Comparison of ENCODE assay signal across 1 cellular context in genomic region chr2:97995734-97996624, GRCh38.
TF ChIP-seq lines count a peak whose summit lies in the region.

TMEM131 (minus strand) TSS chr2:97995948; CDS start chr2:97995662, 286 bp downstream.

TF ChIP-seq in HepG2, 621 proteins besides CTCF, POLR2A, EP300 and RAD21 (continued from another document and continues in another):
- TF ChIP-seq ZNF280B (CRISPR knock-in tag; IDR thresholded peaks at IDR 0.05; ENCODE audit: borderline replicate concordance) (no peak; the same call in 1 of the 2 replicates), ZBTB7B (CRISPR knock-in tag; IDR thresholded peaks at IDR 0.05) (peak; percentile 74; the same call in 1 of the 2 replicates), ARHGAP35 (CRISPR knock-in tag; IDR thresholded peaks at IDR 0.05; ENCODE audit: borderline replicate concordance) (peak; percentile 89), HMGA1 (CRISPR knock-in tag; conservative IDR thresholded peaks at IDR 0.05) (no peak), ZNF343 (CRISPR knock-in tag; IDR thresholded peaks at IDR 0.05) (peak; percentile 76; the same call in 1 of the 2 replicates), ZNF577 (CRISPR knock-in tag; IDR thresholded peaks at IDR 0.05; ENCODE audit: borderline replicate concordance, low read depth) (no peak), TAF1 (CRISPR knock-in tag; IDR thresholded peaks at IDR 0.05) (peak; percentile 98), SMAD1 (CRISPR knock-in tag; IDR thresholded peaks at IDR 0.05; ENCODE audit: borderline replicate concordance, low read depth) (peak; percentile 85), MBNL3 (CRISPR knock-in tag; conservative IDR thresholded peaks at IDR 0.05) (no peak), ZNF496 (CRISPR knock-in tag; IDR thresholded peaks at IDR 0.05; ENCODE audit: insufficient replicate concordance) (no peak), ZNF407 (CRISPR knock-in tag; IDR thresholded peaks at IDR 0.05; ENCODE audit: not compliant biosample characterization) (peak; percentile 70), ZNF562 (CRISPR knock-in tag; IDR thresholded peaks at IDR 0.05; ENCODE audit: borderline replicate concordance) (no peak), RBFOX2 (IDR thresholded peaks at IDR 0.05; ENCODE audit: low read depth, low read length) (peak; percentile 98), ZFY (CRISPR knock-in tag; IDR thresholded peaks at IDR 0.05) (peak; percentile 98), WIZ (CRISPR knock-in tag; IDR thresholded peaks at IDR 0.05) (peak; percentile 39; the same call in 1 of the 2 replicates), SRSF1 (optimal IDR thresholded peaks at IDR 0.05; ENCODE audit: low read depth, low read length) (peak; percentile 10), FOXA3 (CRISPR knock-in tag; IDR thresholded peaks at IDR 0.05) (peak; percentile 61), SCMH1 (CRISPR knock-in tag; IDR thresholded peaks at IDR 0.05; ENCODE audit: borderline replicate concordance) (no peak), KDM6A (CRISPR knock-in tag; IDR thresholded peaks at IDR 0.05; ENCODE audit: low read depth) (no peak), GLI4 (CRISPR knock-in tag; IDR thresholded peaks at IDR 0.05; ENCODE audit: borderline replicate concordance) (no peak), ETV6 (CRISPR knock-in tag; conservative IDR thresholded peaks at IDR 0.05) (peak; percentile 20; the same call in 1 of the 2 replicates), ATF7 (IDR thresholded peaks at IDR 0.05) (no peak), ATF7 (CRISPR knock-in tag; IDR thresholded peaks at IDR 0.05) (no peak), IRX3 (CRISPR knock-in tag; IDR thresholded peaks at IDR 0.05; ENCODE audit: borderline replicate concordance, low read depth) (no peak), YEATS2 (CRISPR knock-in tag; IDR thresholded peaks at IDR 0.05; ENCODE audit: borderline replicate concordance) (peak; percentile 94), BCL3 (CRISPR knock-in tag; IDR thresholded peaks at IDR 0.05) (peak; percentile 94), ZNF670 (CRISPR knock-in tag; IDR thresholded peaks at IDR 0.05; ENCODE audit: borderline replicate concordance) (0 out of 2 replicates have a peak, but pooled peaks have one; percentile 37), ZNF124 (CRISPR knock-in tag; IDR thresholded peaks at IDR 0.05) (0 out of 2 replicates have a peak, but pooled peaks have one; percentile 32), MTF1 (CRISPR knock-in tag; IDR thresholded peaks at IDR 0.05) (peak; percentile 63; the same call in 1 of the 2 replicates), ZEB1 (IDR thresholded peaks at IDR 0.05; ENCODE audit: insufficient replicate concordance, low read depth) (peak; percentile 70)
- TF ChIP-seq, protein P1, sequence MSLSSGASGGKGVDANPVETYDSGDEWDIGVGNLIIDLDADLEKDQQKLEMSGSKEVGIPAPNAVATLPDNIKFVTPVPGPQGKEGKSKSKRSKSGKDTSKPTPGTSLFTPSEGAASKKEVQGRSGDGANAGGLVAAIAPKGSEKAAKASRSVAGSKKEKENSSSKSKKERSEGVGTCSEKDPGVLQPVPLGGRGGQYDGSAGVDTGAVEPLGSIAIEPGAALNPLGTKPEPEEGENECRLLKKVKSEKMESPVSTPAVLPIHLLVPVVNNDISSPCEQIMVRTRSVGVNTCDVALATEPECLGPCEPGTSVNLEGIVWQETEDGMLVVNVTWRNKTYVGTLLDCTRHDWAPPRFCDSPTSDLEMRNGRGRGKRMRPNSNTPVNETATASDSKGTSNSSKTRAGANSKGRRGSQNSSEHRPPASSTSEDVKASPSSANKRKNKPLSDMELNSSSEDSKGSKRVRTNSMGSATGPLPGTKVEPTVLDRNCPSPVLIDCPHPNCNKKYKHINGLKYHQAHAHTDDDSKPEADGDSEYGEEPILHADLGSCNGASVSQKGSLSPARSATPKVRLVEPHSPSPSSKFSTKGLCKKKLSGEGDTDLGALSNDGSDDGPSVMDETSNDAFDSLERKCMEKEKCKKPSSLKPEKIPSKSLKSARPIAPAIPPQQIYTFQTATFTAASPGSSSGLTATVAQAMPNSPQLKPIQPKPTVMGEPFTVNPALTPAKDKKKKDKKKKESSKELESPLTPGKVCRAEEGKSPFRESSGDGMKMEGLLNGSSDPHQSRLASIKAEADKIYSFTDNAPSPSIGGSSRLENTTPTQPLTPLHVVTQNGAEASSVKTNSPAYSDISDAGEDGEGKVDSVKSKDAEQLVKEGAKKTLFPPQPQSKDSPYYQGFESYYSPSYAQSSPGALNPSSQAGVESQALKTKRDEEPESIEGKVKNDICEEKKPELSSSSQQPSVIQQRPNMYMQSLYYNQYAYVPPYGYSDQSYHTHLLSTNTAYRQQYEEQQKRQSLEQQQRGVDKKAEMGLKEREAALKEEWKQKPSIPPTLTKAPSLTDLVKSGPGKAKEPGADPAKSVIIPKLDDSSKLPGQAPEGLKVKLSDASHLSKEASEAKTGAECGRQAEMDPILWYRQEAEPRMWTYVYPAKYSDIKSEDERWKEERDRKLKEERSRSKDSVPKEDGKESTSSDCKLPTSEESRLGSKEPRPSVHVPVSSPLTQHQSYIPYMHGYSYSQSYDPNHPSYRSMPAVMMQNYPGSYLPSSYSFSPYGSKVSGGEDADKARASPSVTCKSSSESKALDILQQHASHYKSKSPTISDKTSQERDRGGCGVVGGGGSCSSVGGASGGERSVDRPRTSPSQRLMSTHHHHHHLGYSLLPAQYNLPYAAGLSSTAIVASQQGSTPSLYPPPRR (CRISPR knock-in tag; IDR thresholded peaks at IDR 0.05; ENCODE audit: borderline replicate concordance), result no peak
- TF ChIP-seq, protein P2, sequence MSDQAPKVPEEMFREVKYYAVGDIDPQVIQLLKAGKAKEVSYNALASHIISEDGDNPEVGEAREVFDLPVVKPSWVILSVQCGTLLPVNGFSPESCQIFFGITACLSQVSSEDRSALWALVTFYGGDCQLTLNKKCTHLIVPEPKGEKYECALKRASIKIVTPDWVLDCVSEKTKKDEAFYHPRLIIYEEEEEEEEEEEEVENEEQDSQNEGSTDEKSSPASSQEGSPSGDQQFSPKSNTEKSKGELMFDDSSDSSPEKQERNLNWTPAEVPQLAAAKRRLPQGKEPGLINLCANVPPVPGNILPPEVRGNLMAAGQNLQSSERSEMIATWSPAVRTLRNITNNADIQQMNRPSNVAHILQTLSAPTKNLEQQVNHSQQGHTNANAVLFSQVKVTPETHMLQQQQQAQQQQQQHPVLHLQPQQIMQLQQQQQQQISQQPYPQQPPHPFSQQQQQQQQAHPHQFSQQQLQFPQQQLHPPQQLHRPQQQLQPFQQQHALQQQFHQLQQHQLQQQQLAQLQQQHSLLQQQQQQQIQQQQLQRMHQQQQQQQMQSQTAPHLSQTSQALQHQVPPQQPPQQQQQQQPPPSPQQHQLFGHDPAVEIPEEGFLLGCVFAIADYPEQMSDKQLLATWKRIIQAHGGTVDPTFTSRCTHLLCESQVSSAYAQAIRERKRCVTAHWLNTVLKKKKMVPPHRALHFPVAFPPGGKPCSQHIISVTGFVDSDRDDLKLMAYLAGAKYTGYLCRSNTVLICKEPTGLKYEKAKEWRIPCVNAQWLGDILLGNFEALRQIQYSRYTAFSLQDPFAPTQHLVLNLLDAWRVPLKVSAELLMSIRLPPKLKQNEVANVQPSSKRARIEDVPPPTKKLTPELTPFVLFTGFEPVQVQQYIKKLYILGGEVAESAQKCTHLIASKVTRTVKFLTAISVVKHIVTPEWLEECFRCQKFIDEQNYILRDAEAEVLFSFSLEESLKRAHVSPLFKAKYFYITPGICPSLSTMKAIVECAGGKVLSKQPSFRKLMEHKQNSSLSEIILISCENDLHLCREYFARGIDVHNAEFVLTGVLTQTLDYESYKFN (CRISPR knock-in tag; conservative IDR thresholded peaks at IDR 0.05), result no peak; the same call in 1 of the 2 replicates
- TF ChIP-seq, protein P3, sequence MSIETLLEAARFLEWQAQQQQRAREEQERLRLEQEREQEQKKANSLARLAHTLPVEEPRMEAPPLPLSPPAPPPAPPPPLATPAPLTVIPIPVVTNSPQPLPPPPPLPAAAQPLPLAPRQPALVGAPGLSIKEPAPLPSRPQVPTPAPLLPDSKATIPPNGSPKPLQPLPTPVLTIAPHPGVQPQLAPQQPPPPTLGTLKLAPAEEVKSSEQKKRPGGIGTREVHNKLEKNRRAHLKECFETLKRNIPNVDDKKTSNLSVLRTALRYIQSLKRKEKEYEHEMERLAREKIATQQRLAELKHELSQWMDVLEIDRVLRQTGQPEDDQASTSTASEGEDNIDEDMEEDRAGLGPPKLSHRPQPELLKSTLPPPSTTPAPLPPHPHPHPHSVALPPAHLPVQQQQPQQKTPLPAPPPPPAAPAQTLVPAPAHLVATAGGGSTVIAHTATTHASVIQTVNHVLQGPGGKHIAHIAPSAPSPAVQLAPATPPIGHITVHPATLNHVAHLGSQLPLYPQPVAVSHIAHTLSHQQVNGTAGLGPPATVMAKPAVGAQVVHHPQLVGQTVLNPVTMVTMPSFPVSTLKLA (IDR thresholded peaks at IDR 0.05), result peak; percentile 65
- TF ChIP-seq, protein P4, sequence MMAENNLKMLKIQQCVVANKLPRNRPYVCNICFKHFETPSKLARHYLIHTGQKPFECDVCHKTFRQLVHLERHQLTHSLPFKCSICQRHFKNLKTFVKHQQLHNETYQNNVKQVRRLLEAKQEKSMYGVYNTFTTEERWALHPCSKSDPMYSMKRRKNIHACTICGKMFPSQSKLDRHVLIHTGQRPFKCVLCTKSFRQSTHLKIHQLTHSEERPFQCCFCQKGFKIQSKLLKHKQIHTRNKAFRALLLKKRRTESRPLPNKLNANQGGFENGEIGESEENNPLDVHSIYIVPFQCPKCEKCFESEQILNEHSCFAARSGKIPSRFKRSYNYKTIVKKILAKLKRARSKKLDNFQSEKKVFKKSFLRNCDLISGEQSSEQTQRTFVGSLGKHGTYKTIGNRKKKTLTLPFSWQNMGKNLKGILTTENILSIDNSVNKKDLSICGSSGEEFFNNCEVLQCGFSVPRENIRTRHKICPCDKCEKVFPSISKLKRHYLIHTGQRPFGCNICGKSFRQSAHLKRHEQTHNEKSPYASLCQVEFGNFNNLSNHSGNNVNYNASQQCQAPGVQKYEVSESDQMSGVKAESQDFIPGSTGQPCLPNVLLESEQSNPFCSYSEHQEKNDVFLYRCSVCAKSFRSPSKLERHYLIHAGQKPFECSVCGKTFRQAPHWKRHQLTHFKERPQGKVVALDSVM (CRISPR knock-in tag; IDR thresholded peaks at IDR 0.05), result no peak; the same call in 1 of the 2 replicates
